Comparison of ENCODE assay signal across 1 cellular context in genomic region chr20:49713779-49714712, GRCh38.
TF ChIP-seq lines count a peak whose summit lies in the region.

A gene with protein sequence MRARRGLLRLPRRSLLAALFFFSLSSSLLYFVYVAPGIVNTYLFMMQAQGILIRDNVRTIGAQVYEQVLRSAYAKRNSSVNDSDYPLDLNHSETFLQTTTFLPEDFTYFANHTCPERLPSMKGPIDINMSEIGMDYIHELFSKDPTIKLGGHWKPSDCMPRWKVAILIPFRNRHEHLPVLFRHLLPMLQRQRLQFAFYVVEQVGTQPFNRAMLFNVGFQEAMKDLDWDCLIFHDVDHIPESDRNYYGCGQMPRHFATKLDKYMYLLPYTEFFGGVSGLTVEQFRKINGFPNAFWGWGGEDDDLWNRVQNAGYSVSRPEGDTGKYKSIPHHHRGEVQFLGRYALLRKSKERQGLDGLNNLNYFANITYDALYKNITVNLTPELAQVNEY (minus strand): TSS chr20:49713878. CDS start chr20:49713690, 188 bp downstream.

TF ChIP-seq in HepG2, 621 proteins besides CTCF, POLR2A, EP300 and RAD21 (continued from another document and continues in another):
- TF ChIP-seq AHDC1 (CRISPR knock-in tag; IDR thresholded peaks at IDR 0.05; ENCODE audit: borderline replicate concordance) (no peak), AGO1 (IDR thresholded peaks at IDR 0.05; ENCODE audit: low read depth, low read length, poor library complexity, severe bottlenecking) (no peak), ZNF781 (CRISPR knock-in tag; IDR thresholded peaks at IDR 0.05; ENCODE audit: borderline replicate concordance, not compliant biosample characterization) (no peak), MAFG (CRISPR knock-in tag; IDR thresholded peaks at IDR 0.05) (0 out of 2 replicates have a peak, but pooled peaks have one; percentile 33), TGIF2 (CRISPR knock-in tag; IDR thresholded peaks at IDR 0.05) (peak; percentile 26; the same call in 1 of the 2 replicates), FLYWCH1 (CRISPR knock-in tag; IDR thresholded peaks at IDR 0.05) (no peak), RNF2 (conservative IDR thresholded peaks at IDR 0.05; ENCODE audit: low read depth) (0 out of 2 replicates have a peak, but pooled peaks have one; percentile 14), THRA (CRISPR knock-in tag; IDR thresholded peaks at IDR 0.05; ENCODE audit: borderline replicate concordance) (peak; percentile 42; the same call in 1 of the 2 replicates), ZNF550 (CRISPR knock-in tag; IDR thresholded peaks at IDR 0.05; ENCODE audit: borderline replicate concordance) (no peak), PHF21A (CRISPR knock-in tag; IDR thresholded peaks at IDR 0.05) (0 out of 2 replicates have a peak, but pooled peaks have one; percentile 30), RXRB (CRISPR knock-in tag; IDR thresholded peaks at IDR 0.05; ENCODE audit: borderline replicate concordance) (peak; percentile 50; the same call in 1 of the 2 replicates), ZSCAN9 (CRISPR knock-in tag; IDR thresholded peaks at IDR 0.05; ENCODE audit: borderline replicate concordance) (0 out of 2 replicates have a peak, but pooled peaks have one; percentile 19), SSRP1 (CRISPR knock-in tag; IDR thresholded peaks at IDR 0.05) (no peak), NR2C2 (CRISPR knock-in tag; IDR thresholded peaks at IDR 0.05; ENCODE audit: borderline replicate concordance) (no peak; the same call in 1 of the 2 replicates), CBX5 (CRISPR knock-in tag; IDR thresholded peaks at IDR 0.05; ENCODE audit: borderline replicate concordance) (peak; percentile 68), ZNF143 (CRISPR knock-in tag; IDR thresholded peaks at IDR 0.05) (no peak), GABPA (IDR thresholded peaks at IDR 0.05; ENCODE audit: low read depth, low read length) (no peak), GABPA (CRISPR knock-in tag; IDR thresholded peaks at IDR 0.05; ENCODE audit: low read depth) (peak; percentile 25; the same call in 1 of the 2 replicates), ATRX (CRISPR knock-in tag; IDR thresholded peaks at IDR 0.05; ENCODE audit: borderline replicate concordance) (no peak), ZNF24 (IDR thresholded peaks at IDR 0.05) (peak; percentile 97), NBN (conservative IDR thresholded peaks at IDR 0.05) (no peak), ZNF746 (CRISPR knock-in tag; IDR thresholded peaks at IDR 0.05) (no peak), ZNF616 (CRISPR knock-in tag; IDR thresholded peaks at IDR 0.05; ENCODE audit: low read depth) (no peak; the same call in 1 of the 2 replicates), ATM (IDR thresholded peaks at IDR 0.05; ENCODE audit: borderline replicate concordance) (no peak), CSRNP2 (CRISPR knock-in tag; conservative IDR thresholded peaks at IDR 0.05; ENCODE audit: low read depth) (no peak), TEF (CRISPR knock-in tag; IDR thresholded peaks at IDR 0.05) (no peak), TCF7L2 (IDR thresholded peaks at IDR 0.05; ENCODE audit: low read depth, low read length) (no peak)
- TF ChIP-seq, protein P1, sequence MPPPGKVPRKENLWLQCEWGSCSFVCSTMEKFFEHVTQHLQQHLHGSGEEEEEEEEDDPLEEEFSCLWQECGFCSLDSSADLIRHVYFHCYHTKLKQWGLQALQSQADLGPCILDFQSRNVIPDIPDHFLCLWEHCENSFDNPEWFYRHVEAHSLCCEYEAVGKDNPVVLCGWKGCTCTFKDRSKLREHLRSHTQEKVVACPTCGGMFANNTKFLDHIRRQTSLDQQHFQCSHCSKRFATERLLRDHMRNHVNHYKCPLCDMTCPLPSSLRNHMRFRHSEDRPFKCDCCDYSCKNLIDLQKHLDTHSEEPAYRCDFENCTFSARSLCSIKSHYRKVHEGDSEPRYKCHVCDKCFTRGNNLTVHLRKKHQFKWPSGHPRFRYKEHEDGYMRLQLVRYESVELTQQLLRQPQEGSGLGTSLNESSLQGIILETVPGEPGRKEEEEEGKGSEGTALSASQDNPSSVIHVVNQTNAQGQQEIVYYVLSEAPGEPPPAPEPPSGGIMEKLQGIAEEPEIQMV (CRISPR knock-in tag; IDR thresholded peaks at IDR 0.05; ENCODE audit: low read depth): no peak; the same call in 1 of the 2 replicates
- TF ChIP-seq, protein P2, sequence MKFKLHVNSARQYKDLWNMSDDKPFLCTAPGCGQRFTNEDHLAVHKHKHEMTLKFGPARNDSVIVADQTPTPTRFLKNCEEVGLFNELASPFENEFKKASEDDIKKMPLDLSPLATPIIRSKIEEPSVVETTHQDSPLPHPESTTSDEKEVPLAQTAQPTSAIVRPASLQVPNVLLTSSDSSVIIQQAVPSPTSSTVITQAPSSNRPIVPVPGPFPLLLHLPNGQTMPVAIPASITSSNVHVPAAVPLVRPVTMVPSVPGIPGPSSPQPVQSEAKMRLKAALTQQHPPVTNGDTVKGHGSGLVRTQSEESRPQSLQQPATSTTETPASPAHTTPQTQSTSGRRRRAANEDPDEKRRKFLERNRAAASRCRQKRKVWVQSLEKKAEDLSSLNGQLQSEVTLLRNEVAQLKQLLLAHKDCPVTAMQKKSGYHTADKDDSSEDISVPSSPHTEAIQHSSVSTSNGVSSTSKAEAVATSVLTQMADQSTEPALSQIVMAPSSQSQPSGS (CRISPR knock-in tag; IDR thresholded peaks at IDR 0.05): peak; percentile 56; the same call in 1 of the 2 replicates
- TF ChIP-seq, protein P3, sequence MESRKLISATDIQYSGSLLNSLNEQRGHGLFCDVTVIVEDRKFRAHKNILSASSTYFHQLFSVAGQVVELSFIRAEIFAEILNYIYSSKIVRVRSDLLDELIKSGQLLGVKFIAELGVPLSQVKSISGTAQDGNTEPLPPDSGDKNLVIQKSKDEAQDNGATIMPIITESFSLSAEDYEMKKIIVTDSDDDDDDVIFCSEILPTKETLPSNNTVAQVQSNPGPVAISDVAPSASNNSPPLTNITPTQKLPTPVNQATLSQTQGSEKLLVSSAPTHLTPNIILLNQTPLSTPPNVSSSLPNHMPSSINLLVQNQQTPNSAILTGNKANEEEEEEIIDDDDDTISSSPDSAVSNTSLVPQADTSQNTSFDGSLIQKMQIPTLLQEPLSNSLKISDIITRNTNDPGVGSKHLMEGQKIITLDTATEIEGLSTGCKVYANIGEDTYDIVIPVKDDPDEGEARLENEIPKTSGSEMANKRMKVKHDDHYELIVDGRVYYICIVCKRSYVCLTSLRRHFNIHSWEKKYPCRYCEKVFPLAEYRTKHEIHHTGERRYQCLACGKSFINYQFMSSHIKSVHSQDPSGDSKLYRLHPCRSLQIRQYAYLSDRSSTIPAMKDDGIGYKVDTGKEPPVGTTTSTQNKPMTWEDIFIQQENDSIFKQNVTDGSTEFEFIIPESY (CRISPR knock-in tag; IDR thresholded peaks at IDR 0.05): no peak
- TF ChIP-seq, protein P4, sequence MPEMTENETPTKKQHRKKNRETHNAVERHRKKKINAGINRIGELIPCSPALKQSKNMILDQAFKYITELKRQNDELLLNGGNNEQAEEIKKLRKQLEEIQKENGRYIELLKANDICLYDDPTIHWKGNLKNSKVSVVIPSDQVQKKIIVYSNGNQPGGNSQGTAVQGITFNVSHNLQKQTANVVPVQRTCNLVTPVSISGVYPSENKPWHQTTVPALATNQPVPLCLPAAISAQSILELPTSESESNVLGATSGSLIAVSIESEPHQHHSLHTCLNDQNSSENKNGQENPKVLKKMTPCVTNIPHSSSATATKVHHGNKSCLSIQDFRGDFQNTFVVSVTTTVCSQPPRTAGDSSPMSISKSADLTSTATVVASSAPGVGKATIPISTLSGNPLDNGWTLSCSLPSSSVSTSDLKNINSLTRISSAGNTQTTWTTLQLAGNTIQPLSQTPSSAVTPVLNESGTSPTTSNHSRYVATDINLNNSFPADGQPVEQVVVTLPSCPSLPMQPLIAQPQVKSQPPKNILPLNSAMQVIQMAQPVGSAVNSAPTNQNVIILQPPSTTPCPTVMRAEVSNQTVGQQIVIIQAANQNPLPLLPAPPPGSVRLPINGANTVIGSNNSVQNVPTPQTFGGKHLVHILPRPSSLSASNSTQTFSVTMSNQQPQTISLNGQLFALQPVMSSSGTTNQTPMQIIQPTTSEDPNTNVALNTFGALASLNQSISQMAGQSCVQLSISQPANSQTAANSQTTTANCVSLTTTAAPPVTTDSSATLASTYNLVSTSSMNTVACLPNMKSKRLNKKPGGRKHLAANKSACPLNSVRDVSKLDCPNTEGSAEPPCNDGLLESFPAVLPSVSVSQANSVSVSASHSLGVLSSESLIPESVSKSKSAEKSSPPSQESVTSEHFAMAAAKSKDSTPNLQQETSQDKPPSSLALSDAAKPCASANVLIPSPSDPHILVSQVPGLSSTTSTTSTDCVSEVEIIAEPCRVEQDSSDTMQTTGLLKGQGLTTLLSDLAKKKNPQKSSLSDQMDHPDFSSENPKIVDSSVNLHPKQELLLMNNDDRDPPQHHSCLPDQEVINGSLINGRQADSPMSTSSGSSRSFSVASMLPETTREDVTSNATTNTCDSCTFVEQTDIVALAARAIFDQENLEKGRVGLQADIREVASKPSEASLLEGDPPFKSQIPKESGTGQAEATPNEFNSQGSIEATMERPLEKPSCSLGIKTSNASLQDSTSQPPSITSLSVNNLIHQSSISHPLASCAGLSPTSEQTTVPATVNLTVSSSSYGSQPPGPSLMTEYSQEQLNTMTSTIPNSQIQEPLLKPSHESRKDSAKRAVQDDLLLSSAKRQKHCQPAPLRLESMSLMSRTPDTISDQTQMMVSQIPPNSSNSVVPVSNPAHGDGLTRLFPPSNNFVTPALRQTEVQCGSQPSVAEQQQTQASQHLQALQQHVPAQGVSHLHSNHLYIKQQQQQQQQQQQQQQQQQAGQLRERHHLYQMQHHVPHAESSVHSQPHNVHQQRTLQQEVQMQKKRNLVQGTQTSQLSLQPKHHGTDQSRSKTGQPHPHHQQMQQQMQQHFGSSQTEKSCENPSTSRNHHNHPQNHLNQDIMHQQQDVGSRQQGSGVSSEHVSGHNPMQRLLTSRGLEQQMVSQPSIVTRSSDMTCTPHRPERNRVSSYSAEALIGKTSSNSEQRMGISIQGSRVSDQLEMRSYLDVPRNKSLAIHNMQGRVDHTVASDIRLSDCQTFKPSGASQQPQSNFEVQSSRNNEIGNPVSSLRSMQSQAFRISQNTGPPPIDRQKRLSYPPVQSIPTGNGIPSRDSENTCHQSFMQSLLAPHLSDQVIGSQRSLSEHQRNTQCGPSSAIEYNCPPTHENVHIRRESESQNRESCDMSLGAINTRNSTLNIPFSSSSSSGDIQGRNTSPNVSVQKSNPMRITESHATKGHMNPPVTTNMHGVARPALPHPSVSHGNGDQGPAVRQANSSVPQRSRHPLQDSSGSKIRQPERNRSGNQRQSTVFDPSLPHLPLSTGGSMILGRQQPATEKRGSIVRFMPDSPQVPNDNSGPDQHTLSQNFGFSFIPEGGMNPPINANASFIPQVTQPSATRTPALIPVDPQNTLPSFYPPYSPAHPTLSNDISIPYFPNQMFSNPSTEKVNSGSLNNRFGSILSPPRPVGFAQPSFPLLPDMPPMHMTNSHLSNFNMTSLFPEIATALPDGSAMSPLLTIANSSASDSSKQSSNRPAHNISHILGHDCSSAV (CRISPR knock-in tag; IDR thresholded peaks at IDR 0.05; ENCODE audit: borderline replicate concordance): 0 out of 2 replicates have a peak, but pooled peaks have one; percentile 29
